In genomic region chr14:73324536-73324932, GRCh38 we compare ENCODE assay signal across 22 cellular contexts.
DNase-seq lines count a peak whose midpoint lies in the region; ATAC-seq, FAIRE-seq and TF ChIP-seq lines count a peak whose summit lies in the region.
"Had no signal": no experiment of that assay in that cellular context is flagged by ENCODE, and none has a peak within 500 bp of the region (broad histone marks: within the 10 kb centered on the region; RNA-seq: fewer than 3 reads in every experiment).

No MANE protein-coding gene starts in this region.

- TF ChIP-seq CTCF in cardiac muscle cell (IDR thresholded peaks at IDR 0.05; ENCODE audit: low read depth, low read length) (no peak), bronchial epithelial cell (IDR thresholded peaks at IDR 0.05; ENCODE audit: insufficient read depth, low read length, severe bottlenecking) (no peak)

- no peak for ATAC-seq in left cardiac atrium

- H3K36me3 ChIP-seq in cardiac muscle cell = no peaks in the 10 kb centered on the region
- peaks cover 1% of the 10 kb centered on the region for H3K36me3 ChIP-seq in bronchial epithelial cell (ENCODE audit: control insufficient read depth, insufficient read depth, low read length)
- H3K36me3 ChIP-seq: prostate gland had no signal

- no peaks in the 10 kb centered on the region for H3K27me3 ChIP-seq in cardiac muscle cell
- H3K27me3 ChIP-seq in bronchial epithelial cell (ENCODE audit: control insufficient read depth, insufficient read depth, low read length) = no peaks in the 10 kb centered on the region

- H3K27me3 Mint-ChIP-seq in activated CD4-positive, alpha-beta T cell treated with anti-CD3 and anti-CD28 coated beads, Interleukin-2, amount 10 ng/mL, durations not matched to agents 24 days and 14 days = no peaks in the 10 kb centered on the region
- H3K27me3 Mint-ChIP-seq: activated CD4-positive, alpha-beta memory T cell treated with anti-CD3 and anti-CD28 coated beads for 36 hours; stimulated activated naive CD8-positive, alpha-beta T cell treated with anti-CD3 and anti-CD28 coated beads, Interleukin-15, Interleukin-2, amounts not matched to agents 100 ng/mL and 50 ng/mL, for 24 hours had no signal

- peaks cover 50% of the 10 kb centered on the region for H3K4me1 ChIP-seq in cardiac muscle cell (ENCODE audit: low read depth)
- H3K4me1 ChIP-seq: prostate gland had no signal

- peaks cover 21% of the 10 kb centered on the region for H3K4me1 Mint-ChIP-seq in activated CD4-positive, alpha-beta T cell treated with anti-CD3 and anti-CD28 coated beads, Interleukin-2, amount 10 ng/mL, durations not matched to agents 24 days and 14 days
- H3K4me1 Mint-ChIP-seq: CD14-positive monocyte had no signal

- H3K4me3 ChIP-seq in cardiac muscle cell (no peak overlapping the region), bronchial epithelial cell (ENCODE audit: low read depth, low read length) (no peak overlapping the region)
- H3K4me3 ChIP-seq: coronary artery, GM23248, prostate gland had no signal

- H3K27ac Mint-ChIP-seq in activated CD4-positive, alpha-beta T cell treated with anti-CD3 and anti-CD28 coated beads, Interleukin-2, amount 10 ng/mL, durations not matched to agents 24 days and 14 days = no peak overlapping the region
- H3K27ac Mint-ChIP-seq: activated CD4-positive, alpha-beta memory T cell treated with anti-CD3 and anti-CD28 coated beads for 36 hours; HFFc6; stimulated activated naive CD8-positive, alpha-beta T cell treated with anti-CD3 and anti-CD28 coated beads, Interleukin-15, Interleukin-2, amounts not matched to agents 100 ng/mL and 50 ng/mL, for 24 hours had no signal

- no peak for DNase-seq in cardiac muscle cell (ENCODE audit: low read depth in 1 of 2, low spot score in 1 of 2)
- DNase-seq in left cardiac atrium = no peak
- DNase-seq in NCI-H2107 treated with DMSO at 0.1 percent for 48 hours (lab: John Stamatoyannopoulos, UW; ENCODE audit: unreplicated experiment) = peak; percentile 88
- peak; percentile 16 for DNase-seq in bronchial epithelial cell (ENCODE audit: low read depth)
- DNase-seq in renal cortical epithelial cell (ENCODE audit: low read depth) = peak; percentile 48
- DNase-seq in Ammon's horn (ENCODE audit: low spot score) = no peak
- no peak for DNase-seq in activated CD4-positive, alpha-beta T cell treated with anti-CD3 and anti-CD28 coated beads, Interleukin-2, amount 10 ng/mL, durations not matched to agents 24 days and 14 days
- DNase-seq in OCI-M1 (lab: John Stamatoyannopoulos, UW) = no peak
- DNase-seq: activated CD4-positive, alpha-beta memory T cell treated with anti-CD3 and anti-CD28 coated beads for 36 hours; activated gamma-delta T cell treated with Interleukin-2 at 50 U/mL for 16 hours; amygdala; DMS153; GM23248; HFFc6; IMR-90; SK-N-SH; T1000 had no signal

- no peak overlapping the region for H3K4me3 Mint-ChIP-seq in activated CD4-positive, alpha-beta T cell treated with anti-CD3 and anti-CD28 coated beads, Interleukin-2, amount 10 ng/mL, durations not matched to agents 24 days and 14 days
- H3K4me3 Mint-ChIP-seq: activated CD4-positive, alpha-beta memory T cell treated with anti-CD3 and anti-CD28 coated beads for 36 hours; CD14-positive monocyte; HFFc6; stimulated activated naive CD8-positive, alpha-beta T cell treated with anti-CD3 and anti-CD28 coated beads, Interleukin-15, Interleukin-2, amounts not matched to agents 100 ng/mL and 50 ng/mL, for 24 hours had no signal

- no peaks in the 10 kb centered on the region for H3K9me3 Mint-ChIP-seq in activated CD4-positive, alpha-beta T cell treated with anti-CD3 and anti-CD28 coated beads, Interleukin-2, amount 10 ng/mL, durations not matched to agents 24 days and 14 days
- H3K9me3 Mint-ChIP-seq: activated CD4-positive, alpha-beta memory T cell treated with anti-CD3 and anti-CD28 coated beads for 36 hours; CD14-positive monocyte; HFFc6; stimulated activated naive CD8-positive, alpha-beta T cell treated with anti-CD3 and anti-CD28 coated beads, Interleukin-15, Interleukin-2, amounts not matched to agents 100 ng/mL and 50 ng/mL, for 24 hours had no signal

- no peak for FAIRE-seq in bronchial epithelial cell (lab: Jason Lieb, UNC)
- FAIRE-seq: G401.6 had no signal

- H3K9me3 ChIP-seq in cardiac muscle cell (ENCODE audit: low read depth) = no peaks in the 10 kb centered on the region
- H3K9me3 ChIP-seq: prostate gland, SK-N-SH had no signal

- peak overlapping the region; percentile 91 for H3K27ac ChIP-seq in cardiac muscle cell
- H3K27ac ChIP-seq: coronary artery, GM23248, prostate gland had no signal

- intact Hi-C loops in left cardiac atrium (cut with DNase I) = no loop called here
- intact Hi-C loops in activated CD4-positive, alpha-beta T cell treated with anti-CD3 and anti-CD28 coated beads, Interleukin-2, amount 10 ng/mL, durations not matched to agents 24 days and 14 days (cut with micrococcal nuclease) = no loop called here

- H3K36me3 Mint-ChIP-seq in activated CD4-positive, alpha-beta T cell treated with anti-CD3 and anti-CD28 coated beads, Interleukin-2, amount 10 ng/mL, durations not matched to agents 24 days and 14 days (ENCODE audit: low read depth) = peaks cover 3% of the 10 kb centered on the region

Comparison
In these comparisons a context has a peak if more than half of its experiments do, and no peak if none do; other contexts are left out.
1. DNase-seq: peak in NCI-H2107 treated with DMSO at 0.1 percent for 48 hours (single experiment), bronchial epithelial cell (single experiment) and renal cortical epithelial cell (single experiment); none in cardiac muscle cell (0 of 2), left cardiac atrium (single experiment), Ammon's horn (single experiment), activated CD4-positive, alpha-beta T cell treated with anti-CD3 and anti-CD28 coated beads, Interleukin-2, amount 10 ng/mL, durations not matched to agents 24 days and 14 days (single experiment) and OCI-M1 (single experiment).